ENCODE assay signal across 8 cellular contexts in genomic region chr4:174522183-174523002, GRCh38. TPM values are rescaled to one million over a fixed set of nuclear protein-coding genes. Genes with fewer than 3 reads are reported as not detected.
DNase-seq lines count a peak whose midpoint lies in the region; ATAC-seq and TF ChIP-seq lines count a peak whose summit lies in the region.

TSS of gene HPGD (minus strand) at chr4:174522488. CDS start at chr4:174522451, 37 bp downstream.

- H3K4me3 ChIP-seq in cardiac muscle cell (peak within 1 kb of the TSS; percentile 59), vagina (peak within 1 kb of the TSS; percentile 58 to 59)

- H3K4me1 ChIP-seq in cardiac muscle cell (ENCODE audit: low read depth), result peaks cover 2% of the 10 kb centered on the region
- peaks cover 26% of the 10 kb centered on the region for H3K4me1 ChIP-seq in vagina

- DNase-seq in RWPE1 (ENCODE audit: low spot score), result no peak
- DNase-seq in activated gamma-delta T cell treated with anti-CD3 and anti-CD28 coated beads, Interleukin-2, amount 50 U/mL, for 16 hours (ENCODE audit: low read depth), result peak; percentile 70
- peak in 1 of 2 donors; percentile 76 for DNase-seq in cardiac muscle cell (ENCODE audit: low read depth in 1 of 2, low spot score in 1 of 2)
- peak; percentile 40 for DNase-seq in progenitor cell of endocrine pancreas (ENCODE audit: low spot score, unreplicated experiment)
- DNase-seq in vagina (ENCODE audit: extremely low spot score in 2 of 2), result no peak

- ATAC-seq in GM18907 (IDR thresholded peaks at IDR 0.05; ENCODE audit: unreplicated experiment) (peak; percentile 90), HG03196 (IDR thresholded peaks at IDR 0.05; ENCODE audit: unreplicated experiment) (peak; percentile 63)

- H3K36me3 ChIP-seq in cardiac muscle cell (no peaks in the 10 kb centered on the region), vagina (no peaks in the 10 kb centered on the region)

- H3K27me3 ChIP-seq in cardiac muscle cell (peaks cover 43% of the 10 kb centered on the region), vagina (no peaks in the 10 kb centered on the region)

- peak in 1 of 2 donors; percentile 10 for TF ChIP-seq POLR2A in vagina (IDR thresholded peaks at IDR 0.05)

- CTCF ChIA-PET in RWPE1 (lab: Yijun Ruan, JAX), result interaction anchor here (0.9 to 1.0 kb wide), 2 partner anchors 10 to 25 kb away, joined by 3 read pairs; no protein-coding TSS in a partner anchor

- H3K4me3 Mint-ChIP-seq in progenitor cell of endocrine pancreas (ENCODE audit: low read depth), result peak within 1 kb of the TSS; percentile 81

- H3K9me3 Mint-ChIP-seq in progenitor cell of endocrine pancreas (ENCODE audit: low read depth), result no peaks in the 10 kb centered on the region

- H3K27ac Mint-ChIP-seq in progenitor cell of endocrine pancreas, result peak within 1 kb of the TSS; percentile 84

- peaks cover 28% of the 10 kb centered on the region for H3K27me3 Mint-ChIP-seq in progenitor cell of endocrine pancreas

- TF ChIP-seq CTCF in 22Rv1 (IDR thresholded peaks at IDR 0.05) (no peak), RWPE1 (conservative IDR thresholded peaks at IDR 0.05; ENCODE audit: low read depth) (no peak), cardiac muscle cell (IDR thresholded peaks at IDR 0.05; ENCODE audit: low read depth, low read length) (no peak), progenitor cell of endocrine pancreas (IDR thresholded peaks at IDR 0.05; ENCODE audit: unreplicated experiment) (no peak), vagina (IDR thresholded peaks at IDR 0.05) (no peak)

- no peaks in the 10 kb centered on the region for H3K9me3 ChIP-seq in cardiac muscle cell (ENCODE audit: low read depth)
- no peaks in the 10 kb centered on the region for H3K9me3 ChIP-seq in vagina

- no peaks in the 10 kb centered on the region for H3K36me3 Mint-ChIP-seq in progenitor cell of endocrine pancreas (ENCODE audit: insufficient read depth)

- intact Hi-C loops in vagina (cut with DNase I), result no loop called here

- peaks cover 32% of the 10 kb centered on the region for H3K4me1 Mint-ChIP-seq in progenitor cell of endocrine pancreas (ENCODE audit: low read depth)

- POLR2A ChIA-PET in RWPE1 (lab: Yijun Ruan, JAX; ENCODE audit: low non-redundant PET), result no interaction called here

- H3K27ac ChIP-seq in 22Rv1, result peak within 1 kb of the TSS; percentile 93
- H3K27ac ChIP-seq in RWPE1, result peak within 1 kb of the TSS; percentile 74
- H3K27ac ChIP-seq in cardiac muscle cell, result no peak within 1 kb of the TSS
- H3K27ac ChIP-seq in vagina, result peak within 1 kb of the TSS; percentile 59

RNA-seq across cellular contexts. Expression of gene HPGD, which starts in this region (rescaled TPM):
- 0.51 and 1.7 TPM in 2 replicates for total RNA-seq in cardiac muscle cell
- polyA plus RNA-seq in cardiac muscle cell, result 0.15 and 1.1 TPM in 2 replicates
- total RNA-seq in progenitor cell of endocrine pancreas, result 2.0 and 3.4 TPM in 2 replicates
- 134 TPM for total RNA-seq in vagina

Comparison
In these comparisons a context has a peak if more than half of its experiments do, and no peak if none do; other contexts are left out.
1. RNA of gene HPGD (total RNA-seq): 134 TPM in vagina (single experiment); 2.0 to 3.4 TPM in progenitor cell of endocrine pancreas and 0.51 to 1.7 TPM in cardiac muscle cell; every median in the first group is over 10 times any median in the second.
2. DNase-seq: peak in activated gamma-delta T cell treated with anti-CD3 and anti-CD28 coated beads, Interleukin-2, amount 50 U/mL, for 16 hours (single experiment) and progenitor cell of endocrine pancreas (single experiment); none in RWPE1 (single experiment) and vagina (0 of 2).